26 cellular contexts compared by ENCODE assay signal in genomic region chr12:121648458-121649028, GRCh38. TPM values are rescaled to one million over a fixed set of nuclear protein-coding genes. Genes with fewer than 3 reads are reported as not detected.
DNase-seq lines count a peak whose midpoint lies in the region; ATAC-seq and TF ChIP-seq lines count a peak whose summit lies in the region.
"Had no signal": no experiment of that assay in that cellular context is flagged by ENCODE, and none has a peak within 500 bp of the region (broad histone marks: within the 10 kb centered on the region; RNA-seq: fewer than 3 reads in every experiment).

No MANE protein-coding gene starts in this region.

- CTCF ChIA-PET in Caco-2 (lab: Charles Lee): interaction anchor here (0.9 to 1.9 kb wide), 2 partner anchors 20 to 96 kb away, joined by 3 to 5 read pairs; no protein-coding TSS in a partner anchor
- CTCF ChIA-PET in activated CD4-positive, alpha-beta memory T cell treated with anti-CD3 and anti-CD28 coated beads, Interleukin-2, amount 10 ng/mL, durations not matched to agents 7 days and 5 days (lab: Charles Lee): interaction anchor here (0.7 to 3.6 kb wide), 4 partner anchors 20 to 96 kb away, joined by 3 to 18 read pairs (median 6); partner anchors contain the start of gene ORAI1
- CTCF ChIA-PET in naive thymus-derived CD4-positive, alpha-beta T cell (lab: Charles Lee): interaction anchor here (0.9 to 1.2 kb wide), 2 partner anchors 13 to 20 kb away, joined by 3 to 7 read pairs; no protein-coding TSS in a partner anchor

- no peak overlapping the region for H3K27ac Mint-ChIP-seq in Caco-2 (ENCODE audit: unreplicated experiment)
- H3K27ac Mint-ChIP-seq in activated CD4-positive, alpha-beta memory T cell treated with anti-CD3 and anti-CD28 coated beads, Interleukin-2, amount 10 ng/mL, durations not matched to agents 7 days and 5 days: peak overlapping the region; percentile 51
- H3K27ac Mint-ChIP-seq in naive thymus-derived CD4-positive, alpha-beta T cell: peak overlapping the region in 7 of 9 donors; percentile 20 to 92 (median 73)

- H3K36me3 ChIP-seq in BLaER1 treated with 17β-estradiol and CSF1 and Interleukin-3, amounts not matched to agents 10 nM and 100 nM: peaks cover 15 to 91% (median 63%) of the 10 kb centered on the region in 11 experiments
- H3K36me3 ChIP-seq in Caco-2 (ENCODE audit: control insufficient read depth, insufficient read depth, low read length): no peaks in the 10 kb centered on the region; the same call in none of the 2 replicates
- H3K36me3 ChIP-seq in naive thymus-derived CD4-positive, alpha-beta T cell (ENCODE audit: control insufficient read depth in 2 of 3, insufficient read depth in 3 of 3, low read length in 3 of 3): peaks cover 0 to 6% (median 0%) of the 10 kb centered on the region in 3 experiments

- no peaks in the 10 kb centered on the region for H3K27me3 ChIP-seq in BLaER1 treated with 17β-estradiol and CSF1 and Interleukin-3, amounts not matched to agents 10 nM and 100 nM
- H3K27me3 ChIP-seq in Caco-2 (replicated peaks; ENCODE audit: control insufficient read depth, insufficient read depth, low read length): no peaks in the 10 kb centered on the region
- no peaks in the 10 kb centered on the region for H3K27me3 ChIP-seq in naive thymus-derived CD4-positive, alpha-beta T cell (ENCODE audit: control insufficient read depth in 2 of 2, insufficient read depth in 2 of 2, low read length in 2 of 2)
- H3K27me3 ChIP-seq: esophagus muscularis mucosa, spleen, testis had no signal

- H3K36me3 Mint-ChIP-seq in Caco-2 (ENCODE audit: insufficient read depth, unreplicated experiment): peaks cover 33% of the 10 kb centered on the region
- H3K36me3 Mint-ChIP-seq in activated CD4-positive, alpha-beta memory T cell treated with anti-CD3 and anti-CD28 coated beads, Interleukin-2, amount 10 ng/mL, durations not matched to agents 7 days and 5 days (ENCODE audit: low read depth): peaks cover 49% of the 10 kb centered on the region
- peaks cover 0 to 17% (median 7%) of the 10 kb centered on the region in 5 donors for H3K36me3 Mint-ChIP-seq in naive thymus-derived CD4-positive, alpha-beta T cell
- H3K36me3 Mint-ChIP-seq: activated naive CD8-positive, alpha-beta T cell had no signal

- intact Hi-C loops in Caco-2 (cut with micrococcal nuclease; ENCODE audit: unreplicated experiment): no loop called here
- intact Hi-C loops in naive thymus-derived CD4-positive, alpha-beta T cell (cut with micrococcal nuclease): no loop called here

- no peak for DNase-seq in Caco-2
- no peak for DNase-seq in activated CD4-positive, alpha-beta memory T cell treated with anti-CD3 and anti-CD28 coated beads, Interleukin-2, amount 10 ng/mL, durations not matched to agents 7 days and 5 days
- DNase-seq in naive thymus-derived CD4-positive, alpha-beta T cell: no peak
- DNase-seq in NCI-H1930 (lab: John Stamatoyannopoulos, UW): no peak
- DNase-seq in NCI-H524 treated with DMSO at 0.1 percent for 48 hours (lab: John Stamatoyannopoulos, UW): no peak
- DNase-seq: activated CD4-positive, alpha-beta T cell treated with anti-CD3 and anti-CD28 coated beads for 1 hour; effector CD8-positive, alpha-beta T cell; foreskin melanocyte; left cardiac atrium; mesenchymal stem cell; NCI-H1048; NCI-H2029; NCI-H446 treated with DMSO at 0.1 percent for 48 hours; NK-92 treated with Interleukin-12 subunit alpha and Interleukin-12 subunit beta, amount 100 ng/mL, for 24 hours; occipital lobe; spleen; stimulated activated CD4-positive, alpha-beta T cell treated with anti-CD3 and anti-CD28 coated beads, Interleukin-2, amount 100 ng/mL, for 48 hours; stimulated activated naive B cell treated with anti-CD40 and anti-IgM and Interleukin-4, amounts not matched to agents 10 μg/mL and 1 μg/mL and 100 μg/mL, for 72 hours; testis had no signal

- H3K9me3 ChIP-seq in BLaER1 treated with 17β-estradiol and CSF1 and Interleukin-3, amounts not matched to agents 10 nM and 100 nM (replicated peaks in 1 of 11): no peaks in the 10 kb centered on the region
- H3K9me3 ChIP-seq in Caco-2: no peaks in the 10 kb centered on the region
- H3K9me3 ChIP-seq in naive thymus-derived CD4-positive, alpha-beta T cell (ENCODE audit: control insufficient read depth in 2 of 3, low read length in 3 of 3): no peaks in the 10 kb centered on the region
- H3K9me3 ChIP-seq: esophagus muscularis mucosa, spleen, testis had no signal

- no peak overlapping the region for H3K4me3 ChIP-seq in BLaER1 treated with 17β-estradiol and CSF1 and Interleukin-3, amounts not matched to agents 10 nM and 100 nM
- H3K4me3 ChIP-seq in Caco-2 (ENCODE audit: low read depth, low read length): no peak overlapping the region
- H3K4me3 ChIP-seq in naive thymus-derived CD4-positive, alpha-beta T cell (ENCODE audit: low read length): no peak overlapping the region
- H3K4me3 ChIP-seq: esophagus muscularis mucosa, spleen, testis had no signal

- peak overlapping the region in 8 of 11 experiments; percentile 30 to 74 (median 64); a peak in 14 of 22 replicates for H3K4me2 ChIP-seq in BLaER1 treated with 17β-estradiol and CSF1 and Interleukin-3, amounts not matched to agents 10 nM and 100 nM

- H3K4me1 ChIP-seq in BLaER1 treated with 17β-estradiol and CSF1 and Interleukin-3, amounts not matched to agents 10 nM and 100 nM: peaks cover 14 to 65% (median 34%) of the 10 kb centered on the region in 10 experiments
- no peaks in the 10 kb centered on the region for H3K4me1 ChIP-seq in Caco-2
- peaks cover 14 to 16% of the 10 kb centered on the region in 2 donors for H3K4me1 ChIP-seq in naive thymus-derived CD4-positive, alpha-beta T cell (ENCODE audit: control insufficient read depth in 2 of 2, insufficient read depth in 2 of 2, low read length in 2 of 2)
- H3K4me1 ChIP-seq: esophagus muscularis mucosa, testis had no signal

- TSS peak; percentile 20 for BruUV-seq in Caco-2 (replicated peaks; lab: Mats Ljungman, UMichigan)

- no peaks in the 10 kb centered on the region for H3K27me3 Mint-ChIP-seq in Caco-2 (ENCODE audit: insufficient read depth, unreplicated experiment)
- no peaks in the 10 kb centered on the region for H3K27me3 Mint-ChIP-seq in activated CD4-positive, alpha-beta memory T cell treated with anti-CD3 and anti-CD28 coated beads, Interleukin-2, amount 10 ng/mL, durations not matched to agents 7 days and 5 days
- H3K27me3 Mint-ChIP-seq in naive thymus-derived CD4-positive, alpha-beta T cell: no peaks in the 10 kb centered on the region
- H3K27me3 Mint-ChIP-seq: activated naive CD8-positive, alpha-beta T cell; stimulated activated naive B cell treated with anti-CD40 and anti-IgM and Interleukin-4, amounts not matched to agents 10 μg/mL and 1 μg/mL and 100 μg/mL, for 72 hours had no signal

- H3K4me3 Mint-ChIP-seq in Caco-2 (ENCODE audit: unreplicated experiment): no peak overlapping the region
- H3K4me3 Mint-ChIP-seq in activated CD4-positive, alpha-beta memory T cell treated with anti-CD3 and anti-CD28 coated beads, Interleukin-2, amount 10 ng/mL, durations not matched to agents 7 days and 5 days: no peak overlapping the region
- peak overlapping the region in 1 of 10 donors; percentile 46 for H3K4me3 Mint-ChIP-seq in naive thymus-derived CD4-positive, alpha-beta T cell
- H3K4me3 Mint-ChIP-seq: activated naive CD8-positive, alpha-beta T cell; stimulated activated naive B cell treated with anti-CD40 and anti-IgM and Interleukin-4, amounts not matched to agents 10 μg/mL and 1 μg/mL and 100 μg/mL, for 72 hours had no signal

- H3K4me1 Mint-ChIP-seq in Caco-2 (ENCODE audit: low read depth, unreplicated experiment): no peaks in the 10 kb centered on the region
- peaks cover 32% of the 10 kb centered on the region for H3K4me1 Mint-ChIP-seq in activated CD4-positive, alpha-beta memory T cell treated with anti-CD3 and anti-CD28 coated beads, Interleukin-2, amount 10 ng/mL, durations not matched to agents 7 days and 5 days
- H3K4me1 Mint-ChIP-seq in naive thymus-derived CD4-positive, alpha-beta T cell: peaks cover 14 to 30% (median 25%) of the 10 kb centered on the region in 7 donors

- TF ChIP-seq CTCF in Caco-2 (IDR thresholded peaks at IDR 0.05; ENCODE audit: insufficient read depth in 1 of 2, low read depth in 1 of 2, low read length in 1 of 2, severe bottlenecking in 1 of 2, unreplicated experiment in 1 of 2): no peak

- peak overlapping the region in 8 of 11 experiments; percentile 18 to 77 (median 58); a peak in 8 of 22 replicates for H3K9ac ChIP-seq in BLaER1 treated with 17β-estradiol and CSF1 and Interleukin-3, amounts not matched to agents 10 nM and 100 nM

- H4K20me1 ChIP-seq in BLaER1 treated with 17β-estradiol and CSF1 and Interleukin-3, amounts not matched to agents 10 nM and 100 nM: no peaks in the 10 kb centered on the region; a peak in 1 of 22 replicates

- peak overlapping the region in 9 of 11 experiments; percentile 59 to 87 (median 83); a peak in 18 of 22 replicates for H3K27ac ChIP-seq in BLaER1 treated with 17β-estradiol and CSF1 and Interleukin-3, amounts not matched to agents 10 nM and 100 nM
- H3K27ac ChIP-seq in naive thymus-derived CD4-positive, alpha-beta T cell (ENCODE audit: low read depth, low read length): no peak overlapping the region
- H3K27ac ChIP-seq: esophagus muscularis mucosa, testis had no signal

- ATAC-seq in naive thymus-derived CD4-positive, alpha-beta T cell: no peak
- ATAC-seq in GM21619 (IDR thresholded peaks at IDR 0.05; ENCODE audit: unreplicated experiment): no peak
- ATAC-seq: left cardiac atrium; stimulated activated naive B cell treated with anti-CD40 and anti-IgM and Interleukin-4, amounts not matched to agents 10 μg/mL and 1 μg/mL and 100 μg/mL, for 72 hours had no signal

- no peaks in the 10 kb centered on the region for H3K9me3 Mint-ChIP-seq in Caco-2 (ENCODE audit: unreplicated experiment)
- no peaks in the 10 kb centered on the region for H3K9me3 Mint-ChIP-seq in activated CD4-positive, alpha-beta memory T cell treated with anti-CD3 and anti-CD28 coated beads, Interleukin-2, amount 10 ng/mL, durations not matched to agents 7 days and 5 days
- H3K9me3 Mint-ChIP-seq in naive thymus-derived CD4-positive, alpha-beta T cell: no peaks in the 10 kb centered on the region
- H3K9me3 Mint-ChIP-seq: stimulated activated naive B cell treated with anti-CD40 and anti-IgM and Interleukin-4, amounts not matched to agents 10 μg/mL and 1 μg/mL and 100 μg/mL, for 72 hours had no signal

- POLR2A ChIA-PET in Caco-2 (lab: Charles Lee): no interaction called here
- POLR2A ChIA-PET in activated CD4-positive, alpha-beta memory T cell treated with anti-CD3 and anti-CD28 coated beads, Interleukin-2, amount 10 ng/mL, durations not matched to agents 7 days and 5 days (lab: Charles Lee): interaction anchor here (0.8 to 5.2 kb wide), 5 partner anchors 8 to 185 kb away, joined by 3 to 39 read pairs (median 14); partner anchors contain the start of gene ORAI1
- POLR2A ChIA-PET in naive thymus-derived CD4-positive, alpha-beta T cell (lab: Charles Lee): interaction anchor here (0.7 to 3.8 kb wide), 6 partner anchors 10 to 38 kb away, joined by 3 to 20 read pairs (median 4); no protein-coding TSS in a partner anchor

RNA-seq across cellular contexts. Expression of gene MORN3, which starts 20.9 kb away (rescaled TPM):
- 21.8 and 36.5 TPM in 2 replicates for total RNA-seq in Caco-2 (2022)
- total RNA-seq in activated CD4-positive, alpha-beta memory T cell treated with anti-CD3 and anti-CD28 coated beads, Interleukin-2, amount 10 ng/mL, durations not matched to agents 7 days and 5 days: 1 to 10 TPM; 3.6 to 4.2 TPM
- 10 to 100 TPM in 2 of 5 experiments, 1 to 10 TPM in 3; 2.3 to 19.2 (median 9.6) TPM for total RNA-seq in naive thymus-derived CD4-positive, alpha-beta T cell
- polyA plus RNA-seq in naive thymus-derived CD4-positive, alpha-beta T cell: 1 to 10 TPM; 2.3 to 8.7 TPM
- total RNA-seq: LHCN-M2, myocyte had no signal
- polyA plus RNA-seq: CD14-positive monocyte had no signal

RNA-seq across cellular contexts. Expression of gene ORAI1, which starts 22.2 kb away (rescaled TPM):
- total RNA-seq in Caco-2 (2022): 33.9 and 34.2 TPM in 2 replicates
- 10 to 100 TPM; 69.0 to 70.3 TPM for total RNA-seq in activated CD4-positive, alpha-beta memory T cell treated with anti-CD3 and anti-CD28 coated beads, Interleukin-2, amount 10 ng/mL, durations not matched to agents 7 days and 5 days
- total RNA-seq in naive thymus-derived CD4-positive, alpha-beta T cell: 10 to 100 TPM; 34.4 to 73.5 (median 50.6) TPM
- polyA plus RNA-seq in naive thymus-derived CD4-positive, alpha-beta T cell: 100 to 1,000 TPM; 180 to 256 TPM
